Comparison of ENCODE assay signal across 10 cellular contexts in genomic region chr1:116540088-116540487, GRCh38. TPM values are rescaled to one million over a fixed set of nuclear protein-coding genes. Genes with fewer than 3 reads are reported as not detected.
DNase-seq lines count a peak whose midpoint lies in the region; ATAC-seq and TF ChIP-seq lines count a peak whose summit lies in the region.
"Had no signal": no experiment of that assay in that cellular context is flagged by ENCODE, and none has a peak within 500 bp of the region (broad histone marks: within the 10 kb centered on the region; RNA-seq: fewer than 3 reads in every experiment).

No MANE protein-coding gene starts in this region.

- POLR2A ChIA-PET in activated naive CD8-positive, alpha-beta T cell treated with anti-CD3 and anti-CD28 coated beads, Interleukin-2, amount 10 ng/mL, durations not matched to agents 7 days and 5 days (lab: Charles Lee), result no interaction called here

- H3K4me3 ChIP-seq in foreskin fibroblast (ENCODE audit: low read depth in 1 of 2, low read length in 2 of 2), result no peak overlapping the region
- H3K4me3 ChIP-seq: lower lobe of right lung had no signal

- peak overlapping the region; percentile 42 for H3K27ac Mint-ChIP-seq in activated naive CD8-positive, alpha-beta T cell treated with anti-CD3 and anti-CD28 coated beads, Interleukin-2, amount 10 ng/mL, durations not matched to agents 7 days and 5 days
- no peak overlapping the region for H3K27ac Mint-ChIP-seq in activated naive CD8-positive, alpha-beta T cell treated with anti-CD3 and anti-CD28 coated beads for 36 hours

- H3K4me1 Mint-ChIP-seq in activated naive CD8-positive, alpha-beta T cell treated with anti-CD3 and anti-CD28 coated beads, Interleukin-2, amount 10 ng/mL, durations not matched to agents 7 days and 5 days, result peaks cover 46% of the 10 kb centered on the region
- H3K4me1 Mint-ChIP-seq in activated naive CD8-positive, alpha-beta T cell treated with anti-CD3 and anti-CD28 coated beads for 36 hours, result peaks cover 30% of the 10 kb centered on the region

- ATAC-seq in activated naive CD8-positive, alpha-beta T cell treated with anti-CD3 and anti-CD28 coated beads, Interleukin-2, amount 10 ng/mL, durations not matched to agents 7 days and 5 days (ENCODE audit: low read depth), result peak; percentile 27
- peak; percentile 44 for ATAC-seq in HG02973 (IDR thresholded peaks at IDR 0.05; ENCODE audit: unreplicated experiment)
- ATAC-seq: HCT116, lower lobe of right lung had no signal

- H3K36me3 Mint-ChIP-seq in activated naive CD8-positive, alpha-beta T cell treated with anti-CD3 and anti-CD28 coated beads, Interleukin-2, amount 10 ng/mL, durations not matched to agents 7 days and 5 days, result peaks cover 72% of the 10 kb centered on the region
- H3K36me3 Mint-ChIP-seq in activated naive CD8-positive, alpha-beta T cell treated with anti-CD3 and anti-CD28 coated beads for 36 hours, result peaks cover 53% of the 10 kb centered on the region

- H3K27me3 Mint-ChIP-seq in activated naive CD8-positive, alpha-beta T cell treated with anti-CD3 and anti-CD28 coated beads, Interleukin-2, amount 10 ng/mL, durations not matched to agents 7 days and 5 days, result no peaks in the 10 kb centered on the region
- no peaks in the 10 kb centered on the region for H3K27me3 Mint-ChIP-seq in activated naive CD8-positive, alpha-beta T cell treated with anti-CD3 and anti-CD28 coated beads for 36 hours

- TF ChIP-seq CTCF in foreskin fibroblast (IDR thresholded peaks at IDR 0.05; ENCODE audit: low read depth, low read length), result no peak

- H3K9me3 Mint-ChIP-seq in activated naive CD8-positive, alpha-beta T cell treated with anti-CD3 and anti-CD28 coated beads, Interleukin-2, amount 10 ng/mL, durations not matched to agents 7 days and 5 days, result no peaks in the 10 kb centered on the region
- peaks cover 1% of the 10 kb centered on the region for H3K9me3 Mint-ChIP-seq in activated naive CD8-positive, alpha-beta T cell treated with anti-CD3 and anti-CD28 coated beads for 36 hours

- peak overlapping the region; percentile 7 for H3K4me3 Mint-ChIP-seq in activated naive CD8-positive, alpha-beta T cell treated with anti-CD3 and anti-CD28 coated beads, Interleukin-2, amount 10 ng/mL, durations not matched to agents 7 days and 5 days
- H3K4me3 Mint-ChIP-seq in activated naive CD8-positive, alpha-beta T cell treated with anti-CD3 and anti-CD28 coated beads for 36 hours, result no peak overlapping the region

- no peak for DNase-seq in activated naive CD8-positive, alpha-beta T cell treated with anti-CD3 and anti-CD28 coated beads, Interleukin-2, amount 10 ng/mL, durations not matched to agents 7 days and 5 days
- no peak for DNase-seq in activated naive CD8-positive, alpha-beta T cell treated with anti-CD3 and anti-CD28 coated beads for 36 hours
- peak; percentile 70 for DNase-seq in OCI-M1 (lab: John Stamatoyannopoulos, UW)
- no peak for DNase-seq in NCI-H1048 (lab: John Stamatoyannopoulos, UW)
- DNase-seq in Ammon's horn (ENCODE audit: low spot score), result no peak
- DNase-seq in foreskin melanocyte, result no peak
- no peak for DNase-seq in foreskin fibroblast
- DNase-seq: lower lobe of right lung had no signal

RNA-seq across cellular contexts. Expression of gene CD58, which starts 30.7 kb away (rescaled TPM):
- total RNA-seq in activated naive CD8-positive, alpha-beta T cell treated with anti-CD3 and anti-CD28 coated beads, Interleukin-2, amount 10 ng/mL, durations not matched to agents 7 days and 5 days, result 10 to 100 TPM; 23.6 to 25.1 TPM
- total RNA-seq in activated naive CD8-positive, alpha-beta T cell treated with anti-CD3 and anti-CD28 coated beads for 36 hours, result 1 to 10 TPM; 8.1 to 8.2 TPM
